ENCODE assay signal across 1 cellular context in the genomic region with DNA sequence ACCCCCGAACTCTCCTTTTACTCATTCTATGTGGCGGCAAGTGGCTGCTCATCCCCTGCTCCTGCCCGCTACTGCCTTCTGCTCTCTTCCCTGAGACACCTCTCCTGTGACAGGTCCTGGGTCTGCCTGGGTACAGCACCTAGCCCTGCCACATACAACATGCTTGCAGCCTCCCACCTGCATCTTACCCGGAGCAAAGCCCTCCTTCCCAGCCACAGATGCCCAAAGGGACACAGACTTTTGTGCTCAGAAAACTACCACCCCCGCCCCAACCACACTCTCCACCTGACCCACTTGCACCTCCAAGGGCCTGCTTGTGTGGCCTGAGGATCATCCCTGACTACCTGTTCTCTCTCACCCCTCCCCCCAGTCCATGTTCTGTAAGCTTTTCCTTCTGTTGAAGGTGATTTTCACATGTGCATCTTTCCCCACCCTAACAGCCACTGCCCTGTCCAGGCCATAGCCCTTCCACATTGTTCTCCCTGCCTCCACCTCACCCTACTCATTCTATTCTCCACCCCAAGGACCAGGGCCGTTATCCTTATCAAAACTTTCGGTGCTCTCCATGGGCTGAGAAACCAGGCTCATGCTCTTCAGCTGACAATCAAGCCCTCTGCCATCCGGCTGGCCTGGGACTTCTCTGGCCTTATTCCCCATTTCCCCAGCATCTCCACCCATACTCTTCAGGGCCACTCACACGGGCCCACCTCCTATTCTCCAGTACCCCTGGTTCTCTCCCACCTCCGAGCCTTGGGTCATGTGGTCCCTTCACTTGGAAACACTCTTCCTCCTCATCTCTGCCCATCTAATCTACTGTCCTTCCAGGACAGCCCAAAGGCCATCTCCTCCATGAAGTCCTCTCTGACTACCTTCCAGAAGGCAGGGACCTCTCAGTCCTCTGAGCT.
TF ChIP-seq lines count a peak whose summit lies in the region.

No MANE protein-coding gene starts in this region.

TF ChIP-seq in K562, 482 proteins besides CTCF, POLR2A, EP300 and RAD21:
- TF ChIP-seq, protein P1, sequence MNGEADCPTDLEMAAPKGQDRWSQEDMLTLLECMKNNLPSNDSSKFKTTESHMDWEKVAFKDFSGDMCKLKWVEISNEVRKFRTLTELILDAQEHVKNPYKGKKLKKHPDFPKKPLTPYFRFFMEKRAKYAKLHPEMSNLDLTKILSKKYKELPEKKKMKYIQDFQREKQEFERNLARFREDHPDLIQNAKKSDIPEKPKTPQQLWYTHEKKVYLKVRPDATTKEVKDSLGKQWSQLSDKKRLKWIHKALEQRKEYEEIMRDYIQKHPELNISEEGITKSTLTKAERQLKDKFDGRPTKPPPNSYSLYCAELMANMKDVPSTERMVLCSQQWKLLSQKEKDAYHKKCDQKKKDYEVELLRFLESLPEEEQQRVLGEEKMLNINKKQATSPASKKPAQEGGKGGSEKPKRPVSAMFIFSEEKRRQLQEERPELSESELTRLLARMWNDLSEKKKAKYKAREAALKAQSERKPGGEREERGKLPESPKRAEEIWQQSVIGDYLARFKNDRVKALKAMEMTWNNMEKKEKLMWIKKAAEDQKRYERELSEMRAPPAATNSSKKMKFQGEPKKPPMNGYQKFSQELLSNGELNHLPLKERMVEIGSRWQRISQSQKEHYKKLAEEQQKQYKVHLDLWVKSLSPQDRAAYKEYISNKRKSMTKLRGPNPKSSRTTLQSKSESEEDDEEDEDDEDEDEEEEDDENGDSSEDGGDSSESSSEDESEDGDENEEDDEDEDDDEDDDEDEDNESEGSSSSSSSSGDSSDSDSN (IDR thresholded peaks at IDR 0.05; ENCODE audit: borderline replicate concordance in 1 of 2, low read depth in 2 of 2, low read length in 2 of 2): no peak
- TF ChIP-seq ZFP36 (IDR thresholded peaks at IDR 0.05; ENCODE audit: low read depth, low read length, partially characterized antibody): peak; percentile 69
TF ChIP-seq in K562: peak in this region for 1.
